ENCODE assay signal across 19 cellular contexts in genomic region chr14:49363926-49364751, GRCh38.
"Had no signal": no experiment of that assay in that cellular context is flagged by ENCODE, and none has a peak within 500 bp of the region (broad histone marks: within the 10 kb centered on the region; RNA-seq: fewer than 3 reads in every experiment).

No MANE protein-coding gene starts in this region.

- DNase-seq: activated CD4-positive, CD25-positive, alpha-beta regulatory T cell treated with anti-CD3 and anti-CD28 coated beads, Interleukin-2, amount 50 U/mL, for 72 hours; activated naive CD4-positive, alpha-beta T cell; activated naive CD8-positive, alpha-beta T cell treated with anti-CD3 and anti-CD28 coated beads, Interleukin-2, amount 10 ng/mL, durations not matched to agents 7 days and 5 days; dermis blood vessel endothelial cell; effector memory CD8-positive, alpha-beta T cell; foreskin melanocyte; kidney glomerular epithelial cell; naive B cell; stimulated activated CD4-positive, alpha-beta T cell treated with anti-CD3 and anti-CD28 coated beads, Interleukin-15, amount 100 ng/mL, for 24 hours; stimulated activated CD4-positive, alpha-beta T cell treated with anti-CD3 and anti-CD28 coated beads, Interleukin-4, amount 100 ng/mL, for 1 hour; stimulated activated naive B cell treated with anti-CD40 and anti-IgM and Interleukin-4, amounts not matched to agents 10 μg/mL and 1 μg/mL and 100 μg/mL, for 72 hours; T-cell; T-helper 9 cell; transverse colon had no signal

- H3K36me3 ChIP-seq: ascending aorta, neutrophil, transverse colon had no signal

- H3K27me3 ChIP-seq: ascending aorta, neutrophil, transverse colon had no signal

- H3K4me3 ChIP-seq: ascending aorta, lung, transverse colon had no signal

- H3K9ac ChIP-seq: parathyroid adenoma had no signal

- H3K4me1 ChIP-seq: ascending aorta, parathyroid adenoma, transverse colon had no signal

- H3K27ac ChIP-seq: ascending aorta, epithelial cell of prostate, neutrophil, parathyroid adenoma, transverse colon had no signal

- H3K79me2 ChIP-seq: parathyroid adenoma had no signal

- ATAC-seq: effector memory CD8-positive, alpha-beta T cell; stimulated activated naive B cell treated with anti-CD40 and anti-IgM and Interleukin-4, amounts not matched to agents 10 μg/mL and 1 μg/mL and 100 μg/mL, for 72 hours; T-cell had no signal

- H3K9me3 ChIP-seq: neutrophil, transverse colon had no signal
